ENCODE assay signal across 9 cellular contexts in genomic region chr13:52921194-52921593, GRCh38.
DNase-seq lines count a peak whose midpoint lies in the region; ATAC-seq lines count a peak whose summit lies in the region.
"Had no signal": no experiment of that assay in that cellular context is flagged by ENCODE, and none has a peak within 500 bp of the region (broad histone marks: within the 10 kb centered on the region; RNA-seq: fewer than 3 reads in every experiment).

No MANE protein-coding gene starts in this region.

- DNase-seq in globus pallidus (ENCODE audit: low spot score) (peak; percentile 61), COR-L47 (lab: John Stamatoyannopoulos, UW) (no peak), NCI-H146 treated with DMSO at 0.1 percent for 48 hours (lab: John Stamatoyannopoulos, UW; ENCODE audit: unreplicated experiment) (no peak), NCI-H1092 treated with DMSO at 0.1 percent for 48 hours (lab: John Stamatoyannopoulos, UW) (no peak)
- DNase-seq in activated naive CD8-positive, alpha-beta T cell treated with anti-CD3 and anti-CD28 coated beads, Interleukin-2, amount 50 U/mL, for 24 hours = no peak
- DNase-seq: foreskin fibroblast had no signal

- H3K9me3 Mint-ChIP-seq in activated naive CD8-positive, alpha-beta T cell treated with anti-CD3 and anti-CD28 coated beads, Interleukin-2, amount 50 U/mL, for 24 hours = no peaks in the 10 kb centered on the region

- no peaks in the 10 kb centered on the region for H3K4me1 Mint-ChIP-seq in activated naive CD8-positive, alpha-beta T cell treated with anti-CD3 and anti-CD28 coated beads, Interleukin-2, amount 50 U/mL, for 24 hours

- ATAC-seq in GM18517 (IDR thresholded peaks at IDR 0.05; ENCODE audit: unreplicated experiment) = peak; percentile 100
- ATAC-seq in GM21576 (IDR thresholded peaks at IDR 0.05; ENCODE audit: unreplicated experiment) = peak; percentile 99
- peak; percentile 99 for ATAC-seq in HG03442 (IDR thresholded peaks at IDR 0.05; ENCODE audit: unreplicated experiment)
- no peak for ATAC-seq in activated naive CD8-positive, alpha-beta T cell treated with anti-CD3 and anti-CD28 coated beads, Interleukin-2, amount 50 U/mL, for 24 hours

- H3K4me3 Mint-ChIP-seq in activated naive CD8-positive, alpha-beta T cell treated with anti-CD3 and anti-CD28 coated beads, Interleukin-2, amount 50 U/mL, for 24 hours = no peak overlapping the region

- H3K36me3 Mint-ChIP-seq in activated naive CD8-positive, alpha-beta T cell treated with anti-CD3 and anti-CD28 coated beads, Interleukin-2, amount 50 U/mL, for 24 hours (ENCODE audit: low read depth) = no peaks in the 10 kb centered on the region

- no peak overlapping the region for H3K27ac Mint-ChIP-seq in activated naive CD8-positive, alpha-beta T cell treated with anti-CD3 and anti-CD28 coated beads, Interleukin-2, amount 50 U/mL, for 24 hours

- H3K27me3 Mint-ChIP-seq in activated naive CD8-positive, alpha-beta T cell treated with anti-CD3 and anti-CD28 coated beads, Interleukin-2, amount 50 U/mL, for 24 hours = peaks cover 4% of the 10 kb centered on the region
